In the genomic region with DNA sequence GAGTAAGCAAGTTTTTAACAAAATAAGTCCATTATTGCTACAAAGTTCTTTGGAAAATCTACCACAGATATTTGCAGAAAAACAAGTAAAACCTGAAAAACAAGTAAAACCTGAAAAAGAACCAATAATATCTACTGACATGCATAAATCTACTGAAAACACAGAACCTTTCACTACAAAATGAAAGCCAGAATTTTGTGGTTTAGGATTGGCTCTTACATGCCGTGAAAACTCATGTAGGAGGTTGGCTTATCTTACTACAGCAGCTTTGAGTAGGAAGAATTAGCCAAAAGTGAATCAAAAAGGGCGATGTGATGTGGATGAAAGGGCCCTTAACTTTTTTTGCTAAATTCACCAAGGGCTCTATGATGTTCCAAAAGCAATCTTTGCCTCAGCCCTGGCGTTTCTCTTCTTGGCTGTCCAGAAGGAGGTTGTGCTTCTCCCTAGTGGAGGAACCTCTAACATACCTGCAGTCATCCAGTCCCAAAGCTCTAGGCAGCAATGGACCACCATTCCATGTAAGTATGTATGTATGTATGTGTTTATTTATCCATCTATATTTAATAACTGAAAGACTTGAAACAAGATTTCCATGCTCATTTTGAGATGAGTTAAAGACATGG, we compare ENCODE assay signal across 1 cellular context.
TF ChIP-seq lines count a peak whose summit lies in the region.

No MANE protein-coding gene starts in this region.

TF ChIP-seq in WTC11, 78 proteins besides CTCF, POLR2A, EP300 and RAD21 (continued from another document):
- TF ChIP-seq, protein P1, sequence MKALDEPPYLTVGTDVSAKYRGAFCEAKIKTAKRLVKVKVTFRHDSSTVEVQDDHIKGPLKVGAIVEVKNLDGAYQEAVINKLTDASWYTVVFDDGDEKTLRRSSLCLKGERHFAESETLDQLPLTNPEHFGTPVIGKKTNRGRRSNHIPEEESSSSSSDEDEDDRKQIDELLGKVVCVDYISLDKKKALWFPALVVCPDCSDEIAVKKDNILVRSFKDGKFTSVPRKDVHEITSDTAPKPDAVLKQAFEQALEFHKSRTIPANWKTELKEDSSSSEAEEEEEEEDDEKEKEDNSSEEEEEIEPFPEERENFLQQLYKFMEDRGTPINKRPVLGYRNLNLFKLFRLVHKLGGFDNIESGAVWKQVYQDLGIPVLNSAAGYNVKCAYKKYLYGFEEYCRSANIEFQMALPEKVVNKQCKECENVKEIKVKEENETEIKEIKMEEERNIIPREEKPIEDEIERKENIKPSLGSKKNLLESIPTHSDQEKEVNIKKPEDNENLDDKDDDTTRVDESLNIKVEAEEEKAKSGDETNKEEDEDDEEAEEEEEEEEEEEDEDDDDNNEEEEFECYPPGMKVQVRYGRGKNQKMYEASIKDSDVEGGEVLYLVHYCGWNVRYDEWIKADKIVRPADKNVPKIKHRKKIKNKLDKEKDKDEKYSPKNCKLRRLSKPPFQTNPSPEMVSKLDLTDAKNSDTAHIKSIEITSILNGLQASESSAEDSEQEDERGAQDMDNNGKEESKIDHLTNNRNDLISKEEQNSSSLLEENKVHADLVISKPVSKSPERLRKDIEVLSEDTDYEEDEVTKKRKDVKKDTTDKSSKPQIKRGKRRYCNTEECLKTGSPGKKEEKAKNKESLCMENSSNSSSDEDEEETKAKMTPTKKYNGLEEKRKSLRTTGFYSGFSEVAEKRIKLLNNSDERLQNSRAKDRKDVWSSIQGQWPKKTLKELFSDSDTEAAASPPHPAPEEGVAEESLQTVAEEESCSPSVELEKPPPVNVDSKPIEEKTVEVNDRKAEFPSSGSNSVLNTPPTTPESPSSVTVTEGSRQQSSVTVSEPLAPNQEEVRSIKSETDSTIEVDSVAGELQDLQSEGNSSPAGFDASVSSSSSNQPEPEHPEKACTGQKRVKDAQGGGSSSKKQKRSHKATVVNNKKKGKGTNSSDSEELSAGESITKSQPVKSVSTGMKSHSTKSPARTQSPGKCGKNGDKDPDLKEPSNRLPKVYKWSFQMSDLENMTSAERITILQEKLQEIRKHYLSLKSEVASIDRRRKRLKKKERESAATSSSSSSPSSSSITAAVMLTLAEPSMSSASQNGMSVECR (CRISPR knock-in tag; IDR thresholded peaks at IDR 0.05; ENCODE audit: borderline replicate concordance), result no peak
- no peak for TF ChIP-seq IRF2 (CRISPR knock-in tag; IDR thresholded peaks at IDR 0.05; ENCODE audit: borderline replicate concordance, low read depth)
- TF ChIP-seq, protein P2, sequence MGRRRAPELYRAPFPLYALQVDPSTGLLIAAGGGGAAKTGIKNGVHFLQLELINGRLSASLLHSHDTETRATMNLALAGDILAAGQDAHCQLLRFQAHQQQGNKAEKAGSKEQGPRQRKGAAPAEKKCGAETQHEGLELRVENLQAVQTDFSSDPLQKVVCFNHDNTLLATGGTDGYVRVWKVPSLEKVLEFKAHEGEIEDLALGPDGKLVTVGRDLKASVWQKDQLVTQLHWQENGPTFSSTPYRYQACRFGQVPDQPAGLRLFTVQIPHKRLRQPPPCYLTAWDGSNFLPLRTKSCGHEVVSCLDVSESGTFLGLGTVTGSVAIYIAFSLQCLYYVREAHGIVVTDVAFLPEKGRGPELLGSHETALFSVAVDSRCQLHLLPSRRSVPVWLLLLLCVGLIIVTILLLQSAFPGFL (CRISPR knock-in tag; IDR thresholded peaks at IDR 0.05; ENCODE audit: borderline replicate concordance), result no peak
- TF ChIP-seq, protein P3, sequence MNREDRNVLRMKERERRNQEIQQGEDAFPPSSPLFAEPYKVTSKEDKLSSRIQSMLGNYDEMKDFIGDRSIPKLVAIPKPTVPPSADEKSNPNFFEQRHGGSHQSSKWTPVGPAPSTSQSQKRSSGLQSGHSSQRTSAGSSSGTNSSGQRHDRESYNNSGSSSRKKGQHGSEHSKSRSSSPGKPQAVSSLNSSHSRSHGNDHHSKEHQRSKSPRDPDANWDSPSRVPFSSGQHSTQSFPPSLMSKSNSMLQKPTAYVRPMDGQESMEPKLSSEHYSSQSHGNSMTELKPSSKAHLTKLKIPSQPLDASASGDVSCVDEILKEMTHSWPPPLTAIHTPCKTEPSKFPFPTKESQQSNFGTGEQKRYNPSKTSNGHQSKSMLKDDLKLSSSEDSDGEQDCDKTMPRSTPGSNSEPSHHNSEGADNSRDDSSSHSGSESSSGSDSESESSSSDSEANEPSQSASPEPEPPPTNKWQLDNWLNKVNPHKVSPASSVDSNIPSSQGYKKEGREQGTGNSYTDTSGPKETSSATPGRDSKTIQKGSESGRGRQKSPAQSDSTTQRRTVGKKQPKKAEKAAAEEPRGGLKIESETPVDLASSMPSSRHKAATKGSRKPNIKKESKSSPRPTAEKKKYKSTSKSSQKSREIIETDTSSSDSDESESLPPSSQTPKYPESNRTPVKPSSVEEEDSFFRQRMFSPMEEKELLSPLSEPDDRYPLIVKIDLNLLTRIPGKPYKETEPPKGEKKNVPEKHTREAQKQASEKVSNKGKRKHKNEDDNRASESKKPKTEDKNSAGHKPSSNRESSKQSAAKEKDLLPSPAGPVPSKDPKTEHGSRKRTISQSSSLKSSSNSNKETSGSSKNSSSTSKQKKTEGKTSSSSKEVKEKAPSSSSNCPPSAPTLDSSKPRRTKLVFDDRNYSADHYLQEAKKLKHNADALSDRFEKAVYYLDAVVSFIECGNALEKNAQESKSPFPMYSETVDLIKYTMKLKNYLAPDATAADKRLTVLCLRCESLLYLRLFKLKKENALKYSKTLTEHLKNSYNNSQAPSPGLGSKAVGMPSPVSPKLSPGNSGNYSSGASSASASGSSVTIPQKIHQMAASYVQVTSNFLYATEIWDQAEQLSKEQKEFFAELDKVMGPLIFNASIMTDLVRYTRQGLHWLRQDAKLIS (CRISPR knock-in tag; IDR thresholded peaks at IDR 0.05; ENCODE audit: borderline replicate concordance), result no peak
